In genomic region chrX:46628406-46629371, GRCh38 we compare ENCODE assay signal across 8 cellular contexts. TPM values are rescaled to one million over a fixed set of nuclear protein-coding genes. Genes with fewer than 3 reads are reported as not detected.
A peak's percentile ranks its signal among the peaks of the same experiment; 100 is the strongest.
DNase-seq lines count a peak whose midpoint lies in the region; ATAC-seq and TF ChIP-seq lines count a peak whose summit lies in the region.

No MANE protein-coding gene starts in this region.

- H3K36me3 ChIP-seq in stomach smooth muscle (ENCODE audit: control insufficient read depth in 2 of 2, insufficient read depth in 2 of 2, low read length in 2 of 2), result no peaks in the 10 kb centered on the region

- peak overlapping the region; percentile 85 for H3K27ac Mint-ChIP-seq in activated T-cell treated with anti-CD3 and anti-CD28 coated beads, Interleukin-2, amount 50 U/mL, for 24 hours

- H3K4me1 Mint-ChIP-seq in activated T-cell treated with anti-CD3 and anti-CD28 coated beads, Interleukin-2, amount 50 U/mL, for 24 hours (ENCODE audit: low read depth), result peaks cover 34% of the 10 kb centered on the region

- TF ChIP-seq CTCF in fibroblast of the aortic adventitia (IDR thresholded peaks at IDR 0.05; ENCODE audit: insufficient read depth, low read length), result no peak

- peaks cover 3% of the 10 kb centered on the region for H3K4me1 ChIP-seq in stomach smooth muscle (ENCODE audit: control insufficient read depth, insufficient read depth, low read length)

- peak overlapping the region; percentile 23 for H3K4me3 Mint-ChIP-seq in activated T-cell treated with anti-CD3 and anti-CD28 coated beads, Interleukin-2, amount 50 U/mL, for 24 hours

- H3K27me3 ChIP-seq in stomach smooth muscle (ENCODE audit: control insufficient read depth in 1 of 2, insufficient read depth in 2 of 2, low read length in 2 of 2), result peaks cover 0 to 9% of the 10 kb centered on the region in 2 donors

- DNase-seq in activated T-cell treated with anti-CD3 and anti-CD28 coated beads, Interleukin-2, amount 50 U/mL, for 24 hours, result peak; percentile 37
- DNase-seq in activated T-cell treated with anti-CD3 and anti-CD28 coated beads for 4 hours (no peak), NOMO-1 treated with DMSO at 0.1 percent for 48 hours (lab: John Stamatoyannopoulos, UW; ENCODE audit: unreplicated experiment) (peak; percentile 76), fibroblast of the aortic adventitia (ENCODE audit: low read depth) (peak; percentile 71), DMS 273 (lab: John Stamatoyannopoulos, UW; ENCODE audit: unreplicated experiment) (no peak)

- no peak overlapping the region for H3K4me3 ChIP-seq in fibroblast of the aortic adventitia (ENCODE audit: low read depth, low read length)
- no peak overlapping the region for H3K4me3 ChIP-seq in stomach smooth muscle (ENCODE audit: low read length in 2 of 2)

- peaks cover 54% of the 10 kb centered on the region for H3K27me3 Mint-ChIP-seq in activated T-cell treated with anti-CD3 and anti-CD28 coated beads, Interleukin-2, amount 50 U/mL, for 24 hours

- H3K9me3 ChIP-seq in stomach smooth muscle (ENCODE audit: control insufficient read depth in 2 of 2, low read length in 2 of 2), result no peaks in the 10 kb centered on the region

- no peaks in the 10 kb centered on the region for H3K9me3 Mint-ChIP-seq in activated T-cell treated with anti-CD3 and anti-CD28 coated beads, Interleukin-2, amount 50 U/mL, for 24 hours

- H3K27ac ChIP-seq in stomach smooth muscle (ENCODE audit: low read length), result peak overlapping the region; percentile 18

- peak; percentile 91 for ATAC-seq in HG02588 (IDR thresholded peaks at IDR 0.05; ENCODE audit: unreplicated experiment)
- ATAC-seq in SK-N-SH treated with all-trans-retinoic acid at 6 μM for 48 hours, result no peak

- H3K36me3 Mint-ChIP-seq in activated T-cell treated with anti-CD3 and anti-CD28 coated beads, Interleukin-2, amount 50 U/mL, for 24 hours (ENCODE audit: low read depth), result peaks cover 30% of the 10 kb centered on the region

- H3K9ac ChIP-seq in stomach smooth muscle (ENCODE audit: low read length in 2 of 2), result no peak overlapping the region

TF ChIP-seq in SK-N-SH treated with all-trans-retinoic acid at 6 μM for 48 hours, 23 proteins besides CTCF, POLR2A, EP300 and RAD21:
- TF ChIP-seq ZNF70 (CRISPR knock-in tag; IDR thresholded peaks at IDR 0.05), result no peak
- TF ChIP-seq ZNF8 (CRISPR knock-in tag; IDR thresholded peaks at IDR 0.05), result no peak
- TF ChIP-seq ZFP3 (CRISPR knock-in tag; IDR thresholded peaks at IDR 0.05), result no peak
- no peak for TF ChIP-seq CREB5 (CRISPR knock-in tag; IDR thresholded peaks at IDR 0.05; ENCODE audit: low read depth)
- TF ChIP-seq TOX (CRISPR knock-in tag; IDR thresholded peaks at IDR 0.05; ENCODE audit: borderline replicate concordance), result no peak
- no peak for TF ChIP-seq RARB (CRISPR knock-in tag; IDR thresholded peaks at IDR 0.05)
- no peak for TF ChIP-seq OSR1 (CRISPR knock-in tag; IDR thresholded peaks at IDR 0.05)
- no peak for TF ChIP-seq ESRRG (CRISPR knock-in tag; IDR thresholded peaks at IDR 0.05)
- no peak for TF ChIP-seq CSRNP3 (CRISPR knock-in tag; IDR thresholded peaks at IDR 0.05)
- TF ChIP-seq PPARA (CRISPR knock-in tag; IDR thresholded peaks at IDR 0.05; ENCODE audit: borderline replicate concordance), result no peak
- TF ChIP-seq ZFP30 (CRISPR knock-in tag; IDR thresholded peaks at IDR 0.05), result no peak

RNA-seq across cellular contexts. Expression of gene CHST7, which starts 55.1 kb away (rescaled TPM):
- total RNA-seq in fibroblast of the aortic adventitia (ENCODE audit: low replicate concordance), result 4.2 and 6.0 TPM in 2 replicates

Comparison
In these comparisons a context has a peak if more than half of its experiments do, and no peak if none do; other contexts are left out.
1. DNase-seq: peak in activated T-cell treated with anti-CD3 and anti-CD28 coated beads, Interleukin-2, amount 50 U/mL, for 24 hours (single experiment), NOMO-1 treated with DMSO at 0.1 percent for 48 hours (single experiment) and fibroblast of the aortic adventitia (single experiment); none in activated T-cell treated with anti-CD3 and anti-CD28 coated beads for 4 hours (single experiment) and DMS 273 (single experiment).